Comparison of ENCODE assay signal across 18 cellular contexts in the genomic region with DNA sequence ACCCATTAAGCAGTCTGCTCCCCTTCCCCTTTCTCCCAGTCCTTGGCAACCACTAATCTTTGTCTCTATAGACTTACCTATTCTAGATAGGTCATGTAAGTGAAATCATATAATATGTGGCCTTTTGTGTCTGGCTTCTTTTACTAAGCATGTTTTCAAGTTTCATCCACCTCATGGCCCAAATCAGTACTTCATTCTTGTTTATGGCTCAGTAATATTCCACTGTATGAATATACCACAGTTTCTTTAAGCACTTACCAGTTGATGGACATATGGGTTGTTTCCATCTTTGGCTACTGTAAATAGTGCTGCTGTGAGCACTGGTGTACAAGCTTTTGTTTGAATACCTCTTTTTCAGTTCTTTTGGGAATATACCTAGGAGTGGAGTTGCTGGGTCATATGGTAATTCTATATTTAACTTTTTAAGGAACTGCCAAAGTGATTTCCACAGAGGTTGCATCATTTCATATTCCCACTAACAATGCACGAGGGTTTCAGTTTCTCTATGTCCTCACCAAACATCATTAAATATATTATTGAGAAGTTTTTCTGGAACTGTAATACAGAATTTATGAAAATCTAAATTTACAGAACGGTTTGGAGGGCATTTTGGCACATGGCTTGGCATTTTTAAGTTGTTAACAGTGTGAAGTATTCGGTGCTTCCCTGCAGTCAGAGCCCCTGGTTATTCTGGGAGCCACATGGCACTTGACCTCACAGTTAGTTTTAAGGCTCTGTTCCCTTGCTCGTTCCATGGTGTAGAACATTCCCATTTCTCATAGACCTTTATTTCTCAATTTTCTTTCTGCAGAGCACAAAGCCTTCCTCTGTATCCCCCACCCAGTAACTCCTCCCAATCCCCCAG. TPM values are rescaled to one million over a fixed set of nuclear protein-coding genes. Genes with fewer than 3 reads are reported as not detected.
A peak's percentile ranks its signal among the peaks of the same experiment; 100 is the strongest.
DNase-seq lines count a peak whose midpoint lies in the region; ATAC-seq and TF ChIP-seq lines count a peak whose summit lies in the region.
"Had no signal": no experiment of that assay in that cellular context is flagged by ENCODE, and none has a peak within 500 bp of the region (broad histone marks: within the 10 kb centered on the region; RNA-seq: fewer than 3 reads in every experiment).

No MANE protein-coding gene starts in this region.

- peak overlapping the region in 6 of 11 experiments; percentile 14 to 55 (median 44); a peak in 8 of 22 replicates for H3K27ac ChIP-seq in BLaER1 treated with 17β-estradiol and CSF1 and Interleukin-3, amounts not matched to agents 10 nM and 100 nM
- H3K27ac ChIP-seq in KMS-11 = no peak overlapping the region
- H3K27ac ChIP-seq in ascending aorta = peak overlapping the region; percentile 34 to 61
- no peak overlapping the region for H3K27ac ChIP-seq in mesenchymal stem cell (ENCODE audit: low read length, poor library complexity, severe bottlenecking)
- H3K27ac ChIP-seq: brain microvascular endothelial cell, dorsolateral prefrontal cortex, epithelial cell of prostate had no signal

- no peaks in the 10 kb centered on the region for H3K79me1 ChIP-seq in mesenchymal stem cell (replicated peaks; ENCODE audit: low read length, poor library complexity, severe bottlenecking)

- H3K36me3 Mint-ChIP-seq in nephron progenitor cell (ENCODE audit: low read depth) = no peaks in the 10 kb centered on the region
- H3K36me3 Mint-ChIP-seq: activated naive CD8-positive, alpha-beta T cell treated with anti-CD3 and anti-CD28 coated beads, Interleukin-2, amount 10 ng/mL, durations not matched to agents 7 days and 5 days had no signal

- H2BK5ac ChIP-seq in mesenchymal stem cell (ENCODE audit: low read depth, low read length, poor library complexity, severe bottlenecking) = no peak overlapping the region

- no peak overlapping the region for H3K27ac Mint-ChIP-seq in nephron progenitor cell
- H3K27ac Mint-ChIP-seq: activated naive CD8-positive, alpha-beta T cell treated with anti-CD3 and anti-CD28 coated beads, Interleukin-2, amount 10 ng/mL, durations not matched to agents 7 days and 5 days had no signal

- H4K91ac ChIP-seq in mesenchymal stem cell (ENCODE audit: low read length) = no peak overlapping the region

- H3K9ac ChIP-seq in BLaER1 treated with 17β-estradiol and CSF1 and Interleukin-3, amounts not matched to agents 10 nM and 100 nM = 0 out of 22 replicates have a peak overlapping the region, but pooled peaks of 2 of the 11 experiments have one; percentile 54 to 65
- H3K9ac ChIP-seq in KMS-11 (no peak overlapping the region), mesenchymal stem cell (ENCODE audit: low read length) (no peak overlapping the region)

- H3K23ac ChIP-seq in mesenchymal stem cell (ENCODE audit: low read length in 2 of 2) = no peak overlapping the region

- no peak overlapping the region for H3K4me3 Mint-ChIP-seq in nephron progenitor cell
- H3K4me3 Mint-ChIP-seq: activated naive CD8-positive, alpha-beta T cell treated with anti-CD3 and anti-CD28 coated beads, Interleukin-2, amount 10 ng/mL, durations not matched to agents 7 days and 5 days had no signal

- H4K20me1 ChIP-seq in BLaER1 treated with 17β-estradiol and CSF1 and Interleukin-3, amounts not matched to agents 10 nM and 100 nM = no peaks in the 10 kb centered on the region
- no peaks in the 10 kb centered on the region for H4K20me1 ChIP-seq in KMS-11 (ENCODE audit: insufficient read depth)

- H2AFZ ChIP-seq in KMS-11 (ENCODE audit: low read depth) = peak overlapping the region; percentile 80; the same call in 1 of the 2 replicates
- H2AFZ ChIP-seq in mesenchymal stem cell (ENCODE audit: low read depth, low read length) = no peak overlapping the region

- H2BK120ac ChIP-seq in mesenchymal stem cell (ENCODE audit: low read depth, low read length) = no peak overlapping the region

- TF ChIP-seq CTCF in KMS-11 (conservative IDR thresholded peaks at IDR 0.05; ENCODE audit: low read depth, low read length) (no peak), ascending aorta (IDR thresholded peaks at IDR 0.05) (no peak), nephron progenitor cell (IDR thresholded peaks at IDR 0.05) (no peak)

- no peak overlapping the region for H2AK5ac ChIP-seq in mesenchymal stem cell (ENCODE audit: low read length, severe bottlenecking)

- H3K9me3 ChIP-seq in BLaER1 treated with 17β-estradiol and CSF1 and Interleukin-3, amounts not matched to agents 10 nM and 100 nM (replicated peaks in 1 of 11) = peaks cover 0 to 6% (median 0%) of the 10 kb centered on the region in 11 experiments; a peak in 2 of 22 replicates
- no peaks in the 10 kb centered on the region for H3K9me3 ChIP-seq in ascending aorta
- no peaks in the 10 kb centered on the region for H3K9me3 ChIP-seq in mesenchymal stem cell (ENCODE audit: control insufficient read depth, low read length)
- H3K9me3 ChIP-seq: Peyer's patch, spleen had no signal

- H2BK15ac ChIP-seq in mesenchymal stem cell (ENCODE audit: low read depth, poor library complexity, severe bottlenecking) = no peak overlapping the region

- no peak overlapping the region for H3K14ac ChIP-seq in mesenchymal stem cell (ENCODE audit: low read length in 2 of 2)

- intact Hi-C loops in ascending aorta (cut with DNase I) = no loop called here

- H3K27me3 ChIP-seq in BLaER1 treated with 17β-estradiol and CSF1 and Interleukin-3, amounts not matched to agents 10 nM and 100 nM = no peaks in the 10 kb centered on the region
- H3K27me3 ChIP-seq in KMS-11 (ENCODE audit: insufficient read depth, low read depth) (no peaks in the 10 kb centered on the region), ascending aorta (no peaks in the 10 kb centered on the region), mesenchymal stem cell (ENCODE audit: control insufficient read depth in 1 of 2, insufficient read depth in 1 of 2, low read length in 2 of 2) (peaks cover 0 to 3% of the 10 kb centered on the region in 2 experiments)
- H3K27me3 ChIP-seq: brain microvascular endothelial cell, dorsolateral prefrontal cortex, Peyer's patch had no signal

- no peak for DNase-seq in ascending aorta (ENCODE audit: low spot score in 2 of 2)
- DNase-seq in mesenchymal stem cell = peak; percentile 9
- DNase-seq in NCI-H748 treated with DMSO at 0.1 percent for 48 hours (lab: John Stamatoyannopoulos, UW) = no peak
- no peak for DNase-seq in nephron progenitor cell
- DNase-seq: activated naive CD8-positive, alpha-beta T cell treated with anti-CD3 and anti-CD28 coated beads, Interleukin-2, amount 10 ng/mL, durations not matched to agents 7 days and 5 days; brain microvascular endothelial cell; dorsolateral prefrontal cortex; Kasumi-1; NCI-H1417 treated with DMSO at 0.1 percent for 48 hours; NCI-H526 treated with DMSO at 0.1 percent for 48 hours; Peyer's patch; spleen; stimulated activated CD4-positive, alpha-beta T cell treated with anti-CD3 and anti-CD28 coated beads, Interleukin-4, amount 100 ng/mL, for 4 hours had no signal

- no peak overlapping the region for H2BK12ac ChIP-seq in mesenchymal stem cell (ENCODE audit: low read length in 2 of 2)

- H3K4me1 Mint-ChIP-seq in nephron progenitor cell = peaks cover 27% of the 10 kb centered on the region

- H3K18ac ChIP-seq in mesenchymal stem cell (ENCODE audit: low read depth in 1 of 2, low read length in 2 of 2) = no peak overlapping the region

- ATAC-seq in GM18511 (IDR thresholded peaks at IDR 0.05; ENCODE audit: unreplicated experiment) (no peak), GM19467 (IDR thresholded peaks at IDR 0.05; ENCODE audit: unreplicated experiment) (no peak)

- no peak overlapping the region for H3K4ac ChIP-seq in mesenchymal stem cell (ENCODE audit: low read depth in 1 of 2, low read length in 2 of 2)

- H3K4me2 ChIP-seq in BLaER1 treated with 17β-estradiol and CSF1 and Interleukin-3, amounts not matched to agents 10 nM and 100 nM = peak overlapping the region in 10 of 11 experiments; percentile 34 to 89 (median 65); a peak in 17 of 22 replicates
- H3K4me2 ChIP-seq in KMS-11 (no peak overlapping the region), mesenchymal stem cell (ENCODE audit: low read length, poor library complexity, severe bottlenecking) (no peak overlapping the region)

- H3K9me3 Mint-ChIP-seq in nephron progenitor cell = no peaks in the 10 kb centered on the region
- H3K9me3 Mint-ChIP-seq: activated naive CD8-positive, alpha-beta T cell treated with anti-CD3 and anti-CD28 coated beads, Interleukin-2, amount 10 ng/mL, durations not matched to agents 7 days and 5 days had no signal

- peaks cover 7% of the 10 kb centered on the region for H3K27me3 Mint-ChIP-seq in nephron progenitor cell (ENCODE audit: low read depth, poor library complexity)
- H3K27me3 Mint-ChIP-seq: activated naive CD8-positive, alpha-beta T cell treated with anti-CD3 and anti-CD28 coated beads, Interleukin-2, amount 10 ng/mL, durations not matched to agents 7 days and 5 days had no signal

- no peaks in the 10 kb centered on the region for H3K79me2 ChIP-seq in KMS-11 (ENCODE audit: insufficient read depth, low read depth)

- peaks cover 22 to 31% (median 26%) of the 10 kb centered on the region in 10 experiments for H3K4me1 ChIP-seq in BLaER1 treated with 17β-estradiol and CSF1 and Interleukin-3, amounts not matched to agents 10 nM and 100 nM
- H3K4me1 ChIP-seq in KMS-11 (ENCODE audit: low read depth, poor library complexity, severe bottlenecking) = peaks cover 9% of the 10 kb centered on the region
- peaks cover 6 to 8% of the 10 kb centered on the region in 2 donors for H3K4me1 ChIP-seq in ascending aorta
- no peaks in the 10 kb centered on the region for H3K4me1 ChIP-seq in mesenchymal stem cell (ENCODE audit: control insufficient read depth, insufficient read depth, low read depth, low read length)

- no peak overlapping the region for H4K8ac ChIP-seq in mesenchymal stem cell (ENCODE audit: low read length)

- no peak overlapping the region for H3K4me3 ChIP-seq in BLaER1 treated with 17β-estradiol and CSF1 and Interleukin-3, amounts not matched to agents 10 nM and 100 nM
- H3K4me3 ChIP-seq in KMS-11 (IDR thresholded peaks at IDR 0.05; ENCODE audit: insufficient read depth, low read depth, low read length) = no peak overlapping the region
- no peak overlapping the region for H3K4me3 ChIP-seq in ascending aorta
- H3K4me3 ChIP-seq in mesenchymal stem cell (ENCODE audit: insufficient read depth in 1 of 2, low read depth in 1 of 2, low read length in 2 of 2) = no peak overlapping the region
- H3K4me3 ChIP-seq: Peyer's patch, spleen had no signal

- WGBS in mesenchymal stem cell = 78% methylated on average over 3 of the region's 4 CpGs

- no peaks in the 10 kb centered on the region for H3K36me3 ChIP-seq in BLaER1 treated with 17β-estradiol and CSF1 and Interleukin-3, amounts not matched to agents 10 nM and 100 nM
- H3K36me3 ChIP-seq in KMS-11 (ENCODE audit: insufficient read depth) (no peaks in the 10 kb centered on the region), ascending aorta (no peaks in the 10 kb centered on the region), mesenchymal stem cell (ENCODE audit: control insufficient read depth in 1 of 2, insufficient read depth in 2 of 2, low read depth in 1 of 2, low read length in 2 of 2) (no peaks in the 10 kb centered on the region)
- H3K36me3 ChIP-seq: brain microvascular endothelial cell, Peyer's patch, spleen had no signal

RNA-seq across cellular contexts. Expression of a gene that starts 27.0 kb away (rescaled TPM):
- total RNA-seq in ascending aorta = 5.6 TPM
- polyA plus RNA-seq in mesenchymal stem cell (2013, experiment 1 of 2) = 24.9 TPM
- 26.0 TPM for polyA plus RNA-seq in mesenchymal stem cell (2013, experiment 2 of 2)

Comparison
In these comparisons a context has a peak if more than half of its experiments do, and no peak if none do; other contexts are left out.
1. H3K27ac ChIP-seq: peak in BLaER1 treated with 17β-estradiol and CSF1 and Interleukin-3, amounts not matched to agents 10 nM and 100 nM (6 of 11) and ascending aorta (2 of 2); none in KMS-11 (single experiment) and mesenchymal stem cell (single experiment).
2. H3K4me2 ChIP-seq: peak in BLaER1 treated with 17β-estradiol and CSF1 and Interleukin-3, amounts not matched to agents 10 nM and 100 nM (10 of 11); none in KMS-11 (single experiment) and mesenchymal stem cell (single experiment).